ENCODE assay signal across 22 cellular contexts in genomic region chr20:47760686-47761477, GRCh38.
"Had no signal": no experiment of that assay in that cellular context is flagged by ENCODE, and none has a peak within 500 bp of the region (broad histone marks: within the 10 kb centered on the region; RNA-seq: fewer than 3 reads in every experiment).

No MANE protein-coding gene starts in this region.

- H3K9me3 ChIP-seq: breast epithelium, MG63 had no signal

- DNase-seq: activated CD4-positive, alpha-beta T cell treated with anti-CD3 and anti-CD28 coated beads for 4 hours; activated CD8-positive, alpha-beta memory T cell treated with anti-CD3 and anti-CD28 coated beads, Interleukin-2, amount 10 ng/mL, durations not matched to agents 7 days and 5 days; activated effector memory CD4-positive, alpha-beta T cell treated with Interleukin-2 at 50 U/mL for 16 hours; activated naive CD4-positive, alpha-beta T cell; activated T-cell treated with anti-CD3 and anti-CD28 coated beads, Interleukin-2, amount 50 U/mL, for 24 hours; aorta; caudate nucleus; MG63; NCI-H1105; NCI-H1436; NCI-H1694 treated with DMSO at 0.1 percent for 48 hours; NCI-H2029 treated with DMSO at 0.1 percent for 48 hours; NCI-H510A treated with DMSO at 0.1 percent for 48 hours; PC-3; SIG-M5; T-cell; T-helper 2 cell had no signal

- H3K27ac ChIP-seq: breast epithelium, SK-N-MC had no signal

- H3K4me3 Mint-ChIP-seq: activated CD8-positive, alpha-beta memory T cell treated with anti-CD3 and anti-CD28 coated beads, Interleukin-2, amount 10 ng/mL, durations not matched to agents 7 days and 5 days; activated naive CD4-positive, alpha-beta T cell treated with anti-CD3 and anti-CD28 coated beads, Interleukin-2, amount 50 U/mL, for 24 hours; activated T-cell treated with anti-CD3 and anti-CD28 coated beads, Interleukin-2, amount 50 U/mL, for 24 hours; activated T-helper 1 cell treated with anti-CD3 and anti-CD28 coated beads, Interleukin-12 subunit alpha, Interleukin-12 subunit beta, Interleukin-2, Interleukin-4 antibody, amounts not matched to agents 30 ng/mL and 10 ng/mL and 1 ng/mL, durations not matched to agents 14 hours and 24 hours and 36 hours; T-cell had no signal

- H3K4me1 ChIP-seq: breast epithelium had no signal

- H3K36me3 Mint-ChIP-seq: activated CD8-positive, alpha-beta memory T cell treated with anti-CD3 and anti-CD28 coated beads, Interleukin-2, amount 10 ng/mL, durations not matched to agents 7 days and 5 days; activated naive CD4-positive, alpha-beta T cell treated with anti-CD3 and anti-CD28 coated beads, Interleukin-2, amount 50 U/mL, for 24 hours; T-cell had no signal

- FAIRE-seq: RCC 7860 had no signal

- H3K36me3 ChIP-seq: breast epithelium, MG63 had no signal

- H3K27ac Mint-ChIP-seq: activated CD8-positive, alpha-beta memory T cell treated with anti-CD3 and anti-CD28 coated beads, Interleukin-2, amount 10 ng/mL, durations not matched to agents 7 days and 5 days; activated T-cell treated with anti-CD3 and anti-CD28 coated beads, Interleukin-2, amount 50 U/mL, for 24 hours; activated T-helper 1 cell treated with anti-CD3 and anti-CD28 coated beads, Interleukin-12 subunit alpha, Interleukin-12 subunit beta, Interleukin-2, Interleukin-4 antibody, amounts not matched to agents 30 ng/mL and 10 ng/mL and 1 ng/mL, durations not matched to agents 14 hours and 24 hours and 36 hours; T-cell had no signal

- H3K4me3 ChIP-seq: breast epithelium, MG63, SK-N-MC had no signal

- H3K4me1 Mint-ChIP-seq: activated CD8-positive, alpha-beta memory T cell treated with anti-CD3 and anti-CD28 coated beads, Interleukin-2, amount 10 ng/mL, durations not matched to agents 7 days and 5 days; activated naive CD4-positive, alpha-beta T cell treated with anti-CD3 and anti-CD28 coated beads, Interleukin-2, amount 50 U/mL, for 24 hours; T-cell had no signal

- H3K9me3 Mint-ChIP-seq: activated naive CD4-positive, alpha-beta T cell treated with anti-CD3 and anti-CD28 coated beads, Interleukin-2, amount 50 U/mL, for 24 hours; activated T-cell treated with anti-CD3 and anti-CD28 coated beads, Interleukin-2, amount 50 U/mL, for 24 hours; activated T-helper 1 cell treated with anti-CD3 and anti-CD28 coated beads, Interleukin-12 subunit alpha, Interleukin-12 subunit beta, Interleukin-2, Interleukin-4 antibody, amounts not matched to agents 30 ng/mL and 10 ng/mL and 1 ng/mL, durations not matched to agents 14 hours and 24 hours and 36 hours; T-cell had no signal
